Comparison of ENCODE assay signal across 8 cellular contexts in genomic region chr12:125065021-125065752, GRCh38. TPM values are rescaled to one million over a fixed set of nuclear protein-coding genes. Genes with fewer than 3 reads are reported as not detected.
DNase-seq lines count a peak whose midpoint lies in the region; TF ChIP-seq lines count a peak whose summit lies in the region.

Gene AACS, plus strand, starts transcription at chr12:125065435. Its CDS starts 150 bp downstream, at chr12:125065585.

- TF ChIP-seq EP300 in suprapubic skin (IDR thresholded peaks at IDR 0.05) = no peak

- peak; percentile 87 for DNase-seq in G401 (ENCODE audit: low spot score)
- DNase-seq in GOT3 (lab: John Stamatoyannopoulos, UW) = peak; percentile 36
- peak; percentile 59 for DNase-seq in LHCN-M2 (ENCODE audit: low read depth)
- DNase-seq in SJSA1 (ENCODE audit: low read depth in 1 of 2, low spot score in 2 of 2) = peak; percentile 69 to 71
- DNase-seq in activated naive CD4-positive, alpha-beta T cell treated with anti-CD3 and anti-CD28 coated beads for 36 hours = peak; percentile 76
- DNase-seq in germinal center (ENCODE audit: low spot score) = peak; percentile 96
- DNase-seq in occipital lobe (lab: John Stamatoyannopoulos, UW) = peak; percentile 84
- peak; percentile 80 to 88 for DNase-seq in suprapubic skin (ENCODE audit: low spot score in 2 of 2)

- peaks cover 9% of the 10 kb centered on the region for H3K4me1 ChIP-seq in SJSA1 (replicated peaks)
- peaks cover 27% of the 10 kb centered on the region for H3K4me1 ChIP-seq in suprapubic skin

- H3K36me3 ChIP-seq in SJSA1 (peaks cover 12% of the 10 kb centered on the region), suprapubic skin (no peaks in the 10 kb centered on the region)

- H3K36me3 Mint-ChIP-seq in activated naive CD4-positive, alpha-beta T cell treated with anti-CD3 and anti-CD28 coated beads for 36 hours (ENCODE audit: low read depth) = no peaks in the 10 kb centered on the region

- H3K4me3 Mint-ChIP-seq in activated naive CD4-positive, alpha-beta T cell treated with anti-CD3 and anti-CD28 coated beads for 36 hours = peak within 1 kb of the TSS; percentile 78

- CTCF ChIA-PET in activated naive CD4-positive, alpha-beta T cell treated with anti-CD3 and anti-CD28 coated beads for 36 hours (lab: Charles Lee) = interaction anchor here (0.8 to 1.1 kb wide), 2 partner anchors 159 to 201 kb away, joined by 3 to 4 read pairs; partner anchors contain the start of gene SCARB1

- H3K4me1 Mint-ChIP-seq in activated naive CD4-positive, alpha-beta T cell treated with anti-CD3 and anti-CD28 coated beads for 36 hours (ENCODE audit: low read depth) = peaks cover 11% of the 10 kb centered on the region

- peak within 1 kb of the TSS; percentile 47 for H3K27ac ChIP-seq in SJSA1
- H3K27ac ChIP-seq in suprapubic skin = peak within 1 kb of the TSS; percentile 62

- H3K9me3 Mint-ChIP-seq in activated naive CD4-positive, alpha-beta T cell treated with anti-CD3 and anti-CD28 coated beads for 36 hours = no peaks in the 10 kb centered on the region

- peak in 1 of 2 donors; percentile 41 for TF ChIP-seq POLR2A in suprapubic skin (IDR thresholded peaks at IDR 0.05)

- in situ Hi-C loops in G401 (cut with HindIII; ENCODE audit: low sequenced_read_pairs) = no loop called here

- intact Hi-C loops in activated naive CD4-positive, alpha-beta T cell treated with anti-CD3 and anti-CD28 coated beads for 36 hours (cut with micrococcal nuclease) = loop anchor here (1.0 kb wide), 3 partner anchors 16 to 76 kb away; partner anchors contain the start of genes BRI3BP and DHX37

- H3K9me3 ChIP-seq in SJSA1 (replicated peaks) = no peaks in the 10 kb centered on the region
- H3K9me3 ChIP-seq in suprapubic skin = no peaks in the 10 kb centered on the region

- peak within 1 kb of the TSS; percentile 82 for H3K4me3 ChIP-seq in SJSA1
- H3K4me3 ChIP-seq in suprapubic skin = peak within 1 kb of the TSS; percentile 77

- TF ChIP-seq CTCF in suprapubic skin (IDR thresholded peaks at IDR 0.05) = no peak

- H3K27me3 ChIP-seq in SJSA1 (replicated peaks) = no peaks in the 10 kb centered on the region; the same call in 1 of the 2 replicates
- no peaks in the 10 kb centered on the region for H3K27me3 ChIP-seq in suprapubic skin

- 0% methylated on average over 19 of the region's 75 CpGs for WGBS in suprapubic skin

- H3K27ac Mint-ChIP-seq in activated naive CD4-positive, alpha-beta T cell treated with anti-CD3 and anti-CD28 coated beads for 36 hours = no peak within 1 kb of the TSS

- no peaks in the 10 kb centered on the region for H3K27me3 Mint-ChIP-seq in activated naive CD4-positive, alpha-beta T cell treated with anti-CD3 and anti-CD28 coated beads for 36 hours (ENCODE audit: low read depth)

RNA-seq across cellular contexts. Expression of gene AACS, which starts in this region (rescaled TPM):
- 18.6 and 19.6 TPM in 2 replicates for total RNA-seq in G401 (2014; rRNA removed; shearing (Covaris generic))
- total RNA-seq in LHCN-M2 (2014; rRNA removed) (16.0 and 16.3 TPM in 2 replicates), occipital lobe (25.7 TPM), suprapubic skin (100 to 1,000 TPM in 1 of 4 donors, 10 to 100 TPM in 3; 69.0 to 103 (median 77.0) TPM)
- 19.4 TPM for polyA plus RNA-seq in LHCN-M2 (2012)
- total RNA-seq in SJSA1 (2014; rRNA removed; shearing (Covaris generic)) = 16.0 and 17.0 TPM in 2 replicates
- total RNA-seq in activated naive CD4-positive, alpha-beta T cell treated with anti-CD3 and anti-CD28 coated beads for 36 hours = 10 to 100 TPM; 10.6 to 11.2 TPM

Comparison
In these comparisons a context has a peak if more than half of its experiments do, and no peak if none do; other contexts are left out.
1. Peak in every context shown above with its lines: DNase-seq, H3K4me3 ChIP-seq and H3K27ac ChIP-seq.
2. DNase-seq: peak in every context shown above with its lines; median percentile 96 in germinal center; 87 in G401; 84 in occipital lobe; 84 in suprapubic skin; 76 in activated naive CD4-positive, alpha-beta T cell treated with anti-CD3 and anti-CD28 coated beads for 36 hours; 70 in SJSA1; 59 in LHCN-M2; 36 in GOT3.